ENCODE assay signal across 17 cellular contexts in the genomic region with DNA sequence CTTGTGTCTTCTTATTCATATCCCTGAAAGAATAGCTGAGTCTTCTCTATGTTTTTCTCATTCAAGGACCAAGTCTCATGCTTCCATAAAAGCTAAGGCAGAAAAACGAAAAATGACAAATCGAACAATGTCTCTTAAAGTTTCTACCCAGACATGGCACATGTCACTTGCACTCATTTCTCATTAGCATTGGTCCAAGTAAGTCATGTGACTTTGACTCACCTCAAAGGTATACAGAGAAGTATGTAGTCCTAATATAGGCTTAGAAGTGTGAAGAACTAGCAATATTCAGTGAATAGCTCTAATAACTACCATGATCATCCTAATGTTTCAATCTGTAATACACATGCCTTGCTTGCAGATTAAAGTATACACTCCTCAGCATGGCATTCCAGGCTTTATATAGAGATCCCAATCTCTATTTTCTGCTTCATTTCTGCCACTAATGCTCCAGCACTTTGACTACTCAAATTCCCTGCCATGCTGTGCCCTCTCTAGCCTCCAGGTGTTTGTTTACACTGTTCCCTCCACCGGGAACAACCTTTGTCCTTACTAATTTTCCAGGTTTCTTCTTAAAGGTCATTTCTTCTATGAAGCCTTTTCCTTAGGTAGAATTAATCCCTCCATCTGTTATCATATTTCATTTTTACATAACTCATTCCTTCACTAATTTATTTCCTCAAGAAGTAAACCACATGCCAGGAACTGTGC.
DNase-seq lines count a peak whose midpoint lies in the region; ATAC-seq and TF ChIP-seq lines count a peak whose summit lies in the region.
"Had no signal": no experiment of that assay in that cellular context is flagged by ENCODE, and none has a peak within 500 bp of the region (broad histone marks: within the 10 kb centered on the region; RNA-seq: fewer than 3 reads in every experiment).

No MANE protein-coding gene starts in this region.

- H3K4me3 ChIP-seq in mucosa of descending colon = no peak overlapping the region
- no peak overlapping the region for H3K4me3 ChIP-seq in breast epithelium
- H3K4me3 ChIP-seq: PC-9, SJCRH30 had no signal

- H3K36me3 ChIP-seq in mucosa of descending colon (ENCODE audit: low read depth) = no peaks in the 10 kb centered on the region
- no peaks in the 10 kb centered on the region for H3K36me3 ChIP-seq in breast epithelium
- H3K36me3 ChIP-seq: SJCRH30 had no signal

- H3K9me3 ChIP-seq in mucosa of descending colon = no peaks in the 10 kb centered on the region
- H3K9me3 ChIP-seq in breast epithelium = no peaks in the 10 kb centered on the region
- H3K9me3 ChIP-seq: SJCRH30 had no signal

- TF ChIP-seq RAD21 in Ishikawa (IDR thresholded peaks at IDR 0.05; ENCODE audit: low read depth) = no peak

- TF ChIP-seq CTCF in C4-2B (conservative IDR thresholded peaks at IDR 0.05) (peak; percentile 25), mucosa of descending colon (IDR thresholded peaks at IDR 0.05) (peak; percentile 8), breast epithelium (IDR thresholded peaks at IDR 0.05) (no peak)

- TF ChIP-seq POLR2A in breast epithelium (IDR thresholded peaks at IDR 0.05) = no peak

- DNase-seq in mucosa of descending colon (no peak), T-helper 1 cell (no peak), GM19240 (ENCODE audit: insufficient read length, low spot score) (no peak), medulla oblongata (ENCODE audit: extremely low spot score) (no peak), breast epithelium (ENCODE audit: low spot score in 2 of 2) (no peak)
- DNase-seq: HCEC 1CT, NCI-H1048, NCI-H1436 treated with DMSO at 0.1 percent for 48 hours, NCI-H2081, NCI-H446 treated with DMSO at 0.1 percent for 48 hours, NCI-H774, PC-9, SJCRH30 had no signal

- H3K4me1 ChIP-seq in mucosa of descending colon (ENCODE audit: low read depth) (no peaks in the 10 kb centered on the region), breast epithelium (no peaks in the 10 kb centered on the region)

- H3K4me3 Mint-ChIP-seq in dendritic cell treated with granulocyte-macrophage colony-stimulating factor and Interleukin-4, amounts not matched to agents 40 ng/mL and 50 ng/mL, for 4 days = no peak overlapping the region

- no peaks in the 10 kb centered on the region for H3K36me3 Mint-ChIP-seq in dendritic cell treated with granulocyte-macrophage colony-stimulating factor and Interleukin-4, amounts not matched to agents 40 ng/mL and 50 ng/mL, for 4 days (ENCODE audit: low read depth)
- H3K36me3 Mint-ChIP-seq: CD14-positive monocyte had no signal

- peak overlapping the region; percentile 31 for H3K27ac Mint-ChIP-seq in dendritic cell treated with granulocyte-macrophage colony-stimulating factor and Interleukin-4, amounts not matched to agents 40 ng/mL and 50 ng/mL, for 4 days

- peaks cover 33% of the 10 kb centered on the region for H3K4me1 Mint-ChIP-seq in dendritic cell treated with granulocyte-macrophage colony-stimulating factor and Interleukin-4, amounts not matched to agents 40 ng/mL and 50 ng/mL, for 4 days (ENCODE audit: low read depth)

- intact Hi-C loops in dendritic cell treated with granulocyte-macrophage colony-stimulating factor and Interleukin-4, amounts not matched to agents 40 ng/mL and 50 ng/mL, for 4 days (cut with micrococcal nuclease) = no loop called here
- intact Hi-C loops in mucosa of descending colon (cut with DNase I, micrococcal nuclease) = no loop called here
- intact Hi-C loops in breast epithelium (cut with DNase I; ENCODE audit: low total_unique reads) = no loop called here

- no peaks in the 10 kb centered on the region for H3K27me3 ChIP-seq in breast epithelium
- H3K27me3 ChIP-seq: SJCRH30 had no signal

- no peak overlapping the region for H3K27ac ChIP-seq in C4-2B
- H3K27ac ChIP-seq in breast epithelium = no peak overlapping the region
- H3K27ac ChIP-seq: PC-9, SJCRH30 had no signal

- peak; percentile 39 for ATAC-seq in mucosa of descending colon

- no peak for TF ChIP-seq EP300 in Ishikawa (IDR thresholded peaks at IDR 0.05; ENCODE audit: borderline replicate concordance)

- H3K9me3 Mint-ChIP-seq in dendritic cell treated with granulocyte-macrophage colony-stimulating factor and Interleukin-4, amounts not matched to agents 40 ng/mL and 50 ng/mL, for 4 days = no peaks in the 10 kb centered on the region

- H3K27me3 Mint-ChIP-seq in dendritic cell treated with granulocyte-macrophage colony-stimulating factor and Interleukin-4, amounts not matched to agents 40 ng/mL and 50 ng/mL, for 4 days = no peaks in the 10 kb centered on the region

TF ChIP-seq in Ishikawa, 13 proteins besides CTCF, POLR2A, EP300 and RAD21:
- TF ChIP-seq, protein P1, sequence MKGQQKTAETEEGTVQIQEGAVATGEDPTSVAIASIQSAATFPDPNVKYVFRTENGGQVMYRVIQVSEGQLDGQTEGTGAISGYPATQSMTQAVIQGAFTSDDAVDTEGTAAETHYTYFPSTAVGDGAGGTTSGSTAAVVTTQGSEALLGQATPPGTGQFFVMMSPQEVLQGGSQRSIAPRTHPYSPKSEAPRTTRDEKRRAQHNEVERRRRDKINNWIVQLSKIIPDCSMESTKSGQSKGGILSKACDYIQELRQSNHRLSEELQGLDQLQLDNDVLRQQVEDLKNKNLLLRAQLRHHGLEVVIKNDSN (IDR thresholded peaks at IDR 0.05) = peak; percentile 61
- TF ChIP-seq ZBTB7A (IDR thresholded peaks at IDR 0.05; ENCODE audit: low read depth) = no peak
- TF ChIP-seq, protein P2, sequence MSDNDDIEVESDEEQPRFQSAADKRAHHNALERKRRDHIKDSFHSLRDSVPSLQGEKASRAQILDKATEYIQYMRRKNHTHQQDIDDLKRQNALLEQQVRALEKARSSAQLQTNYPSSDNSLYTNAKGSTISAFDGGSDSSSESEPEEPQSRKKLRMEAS (IDR thresholded peaks at IDR 0.05) = no peak

Comparison
In these comparisons a context has a peak if more than half of its experiments do, and no peak if none do; other contexts are left out.
1. CTCF ChIP-seq: peak in C4-2B (single experiment) and mucosa of descending colon (single experiment); none in breast epithelium (0 of 3).